ENCODE assay signal across 8 cellular contexts in the genomic region with DNA sequence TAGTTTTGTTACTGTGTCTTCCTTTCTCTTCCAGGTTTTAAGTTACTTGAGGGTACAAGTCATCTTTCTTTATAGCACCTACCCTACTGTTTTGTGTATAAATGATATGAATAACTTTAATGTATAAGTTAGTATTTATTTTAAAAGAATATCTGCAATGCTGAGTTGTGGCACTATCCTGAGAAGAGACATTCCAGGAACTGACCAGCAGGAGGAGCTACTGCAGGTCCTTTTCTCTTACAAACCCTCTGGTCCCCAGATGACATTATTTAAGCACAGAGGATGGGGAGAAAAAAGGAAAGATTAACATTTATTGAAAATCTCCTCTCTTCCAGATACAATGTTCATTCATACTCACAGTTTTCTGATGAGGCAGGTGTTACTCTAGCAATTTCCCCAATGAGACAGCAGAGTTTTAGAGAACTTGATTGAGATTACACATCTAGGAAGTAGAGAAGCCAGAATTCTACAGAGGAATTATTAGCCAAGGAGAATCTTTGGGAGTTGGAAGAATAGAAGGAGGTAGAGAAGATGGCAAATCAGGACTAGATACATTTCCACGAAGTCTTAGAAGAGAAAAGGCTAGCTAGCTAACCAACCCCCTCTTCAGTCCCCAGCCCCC.
DNase-seq lines count a peak whose midpoint lies in the region; ATAC-seq and TF ChIP-seq lines count a peak whose summit lies in the region.

No MANE protein-coding gene starts in this region.

- DNase-seq in DMS53 (lab: John Stamatoyannopoulos, UW) (peak; percentile 64), T47D (ENCODE audit: low read depth in 1 of 2, low spot score in 1 of 2) (peak; percentile 38 to 60), nephron progenitor cell (peak; percentile 32), RWPE1 (ENCODE audit: low spot score) (no peak), activated gamma-delta T cell treated with Interleukin-2 at 50 U/mL for 16 hours (no peak)
- no peak for DNase-seq in activated CD8-positive, alpha-beta memory T cell treated with anti-CD3 and anti-CD28 coated beads, Interleukin-2, amount 50 U/mL, for 48 hours

- no peaks in the 10 kb centered on the region for H3K4me1 ChIP-seq in KMS-11 (ENCODE audit: low read depth, poor library complexity, severe bottlenecking)

- H2AFZ ChIP-seq in KMS-11 (ENCODE audit: low read depth) = no peak overlapping the region

- H3K4me1 Mint-ChIP-seq in nephron progenitor cell = peaks cover 26% of the 10 kb centered on the region

- TF ChIP-seq CTCF in KMS-11 (conservative IDR thresholded peaks at IDR 0.05; ENCODE audit: low read depth, low read length) = peak; percentile 64
- TF ChIP-seq CTCF in nephron progenitor cell (IDR thresholded peaks at IDR 0.05) = peak; percentile 73
- no peak for TF ChIP-seq CTCF in RWPE1 (conservative IDR thresholded peaks at IDR 0.05; ENCODE audit: low read depth)

- no peak overlapping the region for H3K4me2 ChIP-seq in KMS-11

- H3K9me3 Mint-ChIP-seq in nephron progenitor cell = no peaks in the 10 kb centered on the region

- POLR2A ChIA-PET in RWPE1 (lab: Yijun Ruan, JAX; ENCODE audit: low non-redundant PET) = no interaction called here

- H3K79me2 ChIP-seq in KMS-11 (ENCODE audit: insufficient read depth, low read depth) = no peaks in the 10 kb centered on the region

- in situ Hi-C loops in T47D (cut with HindIII; ENCODE audit: low pct_unique_long_range_greater_than_20kb, low sequenced_read_pairs) = no loop called here

- no peak overlapping the region for H3K27ac Mint-ChIP-seq in nephron progenitor cell

- H3K27me3 Mint-ChIP-seq in nephron progenitor cell (ENCODE audit: low read depth, poor library complexity) = peaks cover 7% of the 10 kb centered on the region

- H3K4me3 Mint-ChIP-seq in nephron progenitor cell = no peak overlapping the region

- CTCF ChIA-PET in RWPE1 (lab: Yijun Ruan, JAX) = interaction anchor here (0.7 kb wide), 1 partner anchor 1093 kb away, joined by 3 read pairs; no protein-coding TSS in a partner anchor

- H3K27ac ChIP-seq in KMS-11 (no peak overlapping the region), RWPE1 (no peak overlapping the region)

- H3K36me3 ChIP-seq in KMS-11 (ENCODE audit: insufficient read depth) = no peaks in the 10 kb centered on the region

- H4K20me1 ChIP-seq in KMS-11 (ENCODE audit: insufficient read depth) = no peaks in the 10 kb centered on the region

- peak; percentile 82 for ATAC-seq in GM18907 (IDR thresholded peaks at IDR 0.05; ENCODE audit: unreplicated experiment)

- no peaks in the 10 kb centered on the region for H3K36me3 Mint-ChIP-seq in nephron progenitor cell (ENCODE audit: low read depth)

- no peak overlapping the region for H3K9ac ChIP-seq in KMS-11

- H3K27me3 ChIP-seq in KMS-11 (ENCODE audit: insufficient read depth, low read depth) = no peaks in the 10 kb centered on the region

- H3K4me3 ChIP-seq in KMS-11 (IDR thresholded peaks at IDR 0.05; ENCODE audit: insufficient read depth, low read depth, low read length) = no peak overlapping the region

Comparison
In these comparisons a context has a peak if more than half of its experiments do, and no peak if none do; other contexts are left out.
1. DNase-seq: peak in DMS53 (single experiment), T47D (2 of 2) and nephron progenitor cell (single experiment); none in RWPE1 (single experiment), activated gamma-delta T cell treated with Interleukin-2 at 50 U/mL for 16 hours (single experiment) and activated CD8-positive, alpha-beta memory T cell treated with anti-CD3 and anti-CD28 coated beads, Interleukin-2, amount 50 U/mL, for 48 hours (single experiment).